In genomic region chr22:32309585-32310251, GRCh38 we compare ENCODE assay signal across 22 cellular contexts. TPM values are rescaled to one million over a fixed set of nuclear protein-coding genes. Genes with fewer than 3 reads are reported as not detected.
DNase-seq lines count a peak whose midpoint lies in the region; ATAC-seq and TF ChIP-seq lines count a peak whose summit lies in the region.
"Had no signal": no experiment of that assay in that cellular context is flagged by ENCODE, and none has a peak within 500 bp of the region (broad histone marks: within the 10 kb centered on the region; RNA-seq: fewer than 3 reads in every experiment).

No MANE protein-coding gene starts in this region.

- H3K36me3 ChIP-seq in testis (ENCODE audit: low read depth, missing control alignments): no peaks in the 10 kb centered on the region

- intact Hi-C loops in activated CD8-positive, alpha-beta T cell treated with anti-CD3 and anti-CD28 coated beads for 36 hours (cut with micrococcal nuclease): no loop called here
- intact Hi-C loops in testis (cut with DNase I; ENCODE audit: low total_unique reads): no loop called here
- intact Hi-C loops in activated T-helper 1 cell treated with anti-CD3 and anti-CD28 coated beads, Interleukin-12 subunit alpha, Interleukin-12 subunit beta, Interleukin-2, Interleukin-4 antibody, amounts not matched to agents 30 ng/mL and 10 ng/mL and 1 ng/mL, durations not matched to agents 14 hours and 24 hours and 36 hours (cut with micrococcal nuclease): no loop called here

- WGBS in testis, 2 donors: 58 to 61% methylated on average over 7 to 9 of the region's 9 CpGs

- POLR2A ChIA-PET in activated CD8-positive, alpha-beta T cell treated with anti-CD3 and anti-CD28 coated beads, Interleukin-2, amount 10 ng/mL, durations not matched to agents 7 days and 5 days (lab: Charles Lee): no interaction called here
- POLR2A ChIA-PET in activated CD8-positive, alpha-beta T cell treated with anti-CD3 and anti-CD28 coated beads for 36 hours (lab: Charles Lee): no interaction called here

- no peaks in the 10 kb centered on the region for H3K9me3 Mint-ChIP-seq in activated CD8-positive, alpha-beta T cell treated with anti-CD3 and anti-CD28 coated beads, Interleukin-2, amount 10 ng/mL, durations not matched to agents 7 days and 5 days (ENCODE audit: insufficient read depth)
- no peaks in the 10 kb centered on the region for H3K9me3 Mint-ChIP-seq in activated CD8-positive, alpha-beta T cell treated with anti-CD3 and anti-CD28 coated beads for 36 hours
- H3K9me3 Mint-ChIP-seq in activated T-helper 1 cell treated with anti-CD3 and anti-CD28 coated beads, Interleukin-12 subunit alpha, Interleukin-12 subunit beta, Interleukin-2, Interleukin-4 antibody, amounts not matched to agents 30 ng/mL and 10 ng/mL and 1 ng/mL, durations not matched to agents 14 hours and 24 hours and 36 hours: no peaks in the 10 kb centered on the region
- H3K9me3 Mint-ChIP-seq: CD8-positive, alpha-beta memory T cell; H9 had no signal

- H3K4me3 ChIP-seq in testis: no peak overlapping the region

- H3K27me3 Mint-ChIP-seq in activated CD8-positive, alpha-beta T cell treated with anti-CD3 and anti-CD28 coated beads, Interleukin-2, amount 10 ng/mL, durations not matched to agents 7 days and 5 days (ENCODE audit: low read depth): peaks cover 14% of the 10 kb centered on the region
- peaks cover 20% of the 10 kb centered on the region for H3K27me3 Mint-ChIP-seq in activated CD8-positive, alpha-beta T cell treated with anti-CD3 and anti-CD28 coated beads for 36 hours
- peaks cover 7% of the 10 kb centered on the region for H3K27me3 Mint-ChIP-seq in activated T-helper 1 cell treated with anti-CD3 and anti-CD28 coated beads, Interleukin-12 subunit alpha, Interleukin-12 subunit beta, Interleukin-2, Interleukin-4 antibody, amounts not matched to agents 30 ng/mL and 10 ng/mL and 1 ng/mL, durations not matched to agents 14 hours and 24 hours and 36 hours (ENCODE audit: insufficient read depth)

- H3K36me3 Mint-ChIP-seq in activated CD8-positive, alpha-beta T cell treated with anti-CD3 and anti-CD28 coated beads, Interleukin-2, amount 10 ng/mL, durations not matched to agents 7 days and 5 days (ENCODE audit: low read depth): no peaks in the 10 kb centered on the region
- no peaks in the 10 kb centered on the region for H3K36me3 Mint-ChIP-seq in activated CD8-positive, alpha-beta T cell treated with anti-CD3 and anti-CD28 coated beads for 36 hours (ENCODE audit: low read depth)
- H3K36me3 Mint-ChIP-seq in activated T-helper 1 cell treated with anti-CD3 and anti-CD28 coated beads, Interleukin-12 subunit alpha, Interleukin-12 subunit beta, Interleukin-2, Interleukin-4 antibody, amounts not matched to agents 30 ng/mL and 10 ng/mL and 1 ng/mL, durations not matched to agents 14 hours and 24 hours and 36 hours (ENCODE audit: low read depth): no peaks in the 10 kb centered on the region
- H3K36me3 Mint-ChIP-seq: CD8-positive, alpha-beta memory T cell had no signal

- H3K4me1 Mint-ChIP-seq in activated CD8-positive, alpha-beta T cell treated with anti-CD3 and anti-CD28 coated beads, Interleukin-2, amount 10 ng/mL, durations not matched to agents 7 days and 5 days (ENCODE audit: low read depth): no peaks in the 10 kb centered on the region
- H3K4me1 Mint-ChIP-seq in activated CD8-positive, alpha-beta T cell treated with anti-CD3 and anti-CD28 coated beads for 36 hours (ENCODE audit: low read depth): no peaks in the 10 kb centered on the region
- no peaks in the 10 kb centered on the region for H3K4me1 Mint-ChIP-seq in activated T-helper 1 cell treated with anti-CD3 and anti-CD28 coated beads, Interleukin-12 subunit alpha, Interleukin-12 subunit beta, Interleukin-2, Interleukin-4 antibody, amounts not matched to agents 30 ng/mL and 10 ng/mL and 1 ng/mL, durations not matched to agents 14 hours and 24 hours and 36 hours (ENCODE audit: low read depth)
- H3K4me1 Mint-ChIP-seq: CD8-positive, alpha-beta memory T cell had no signal

- H3K27ac ChIP-seq in VCaP: no peak overlapping the region
- no peak overlapping the region for H3K27ac ChIP-seq in testis

- no peak for ATAC-seq in activated CD8-positive, alpha-beta T cell treated with anti-CD3 and anti-CD28 coated beads, Interleukin-2, amount 10 ng/mL, durations not matched to agents 7 days and 5 days
- ATAC-seq in activated CD8-positive, alpha-beta T cell treated with anti-CD3 and anti-CD28 coated beads for 36 hours: no peak
- ATAC-seq: PC-3 had no signal

- H3K27ac Mint-ChIP-seq in activated CD8-positive, alpha-beta T cell treated with anti-CD3 and anti-CD28 coated beads, Interleukin-2, amount 10 ng/mL, durations not matched to agents 7 days and 5 days: no peak overlapping the region
- no peak overlapping the region for H3K27ac Mint-ChIP-seq in activated CD8-positive, alpha-beta T cell treated with anti-CD3 and anti-CD28 coated beads for 36 hours
- H3K27ac Mint-ChIP-seq in activated T-helper 1 cell treated with anti-CD3 and anti-CD28 coated beads, Interleukin-12 subunit alpha, Interleukin-12 subunit beta, Interleukin-2, Interleukin-4 antibody, amounts not matched to agents 30 ng/mL and 10 ng/mL and 1 ng/mL, durations not matched to agents 14 hours and 24 hours and 36 hours: no peak overlapping the region
- H3K27ac Mint-ChIP-seq: CD8-positive, alpha-beta memory T cell had no signal

- H3K9me3 ChIP-seq in testis: no peaks in the 10 kb centered on the region

- CTCF ChIA-PET in activated CD8-positive, alpha-beta T cell treated with anti-CD3 and anti-CD28 coated beads, Interleukin-2, amount 10 ng/mL, durations not matched to agents 7 days and 5 days (lab: Charles Lee): no interaction called here
- CTCF ChIA-PET in activated CD8-positive, alpha-beta T cell treated with anti-CD3 and anti-CD28 coated beads for 36 hours (lab: Charles Lee): no interaction called here

- no peaks in the 10 kb centered on the region for H3K27me3 ChIP-seq in testis

- TF ChIP-seq POLR2A in testis (IDR thresholded peaks at IDR 0.05): no peak

- no peaks in the 10 kb centered on the region for H3K4me1 ChIP-seq in testis

- peak; percentile 8 for DNase-seq in activated CD8-positive, alpha-beta T cell treated with anti-CD3 and anti-CD28 coated beads, Interleukin-2, amount 10 ng/mL, durations not matched to agents 7 days and 5 days
- DNase-seq in activated CD8-positive, alpha-beta T cell treated with anti-CD3 and anti-CD28 coated beads for 36 hours: no peak
- peak; percentile 48 for DNase-seq in islet precursor cell
- peak; percentile 9 for DNase-seq in testis
- no peak for DNase-seq in stimulated activated CD4-positive, alpha-beta T cell treated with anti-CD3 and anti-CD28 coated beads, Interleukin-4, amount 100 ng/mL, for 4 hours
- no peak for DNase-seq in activated T-helper 1 cell treated with anti-CD3 and anti-CD28 coated beads, Interleukin-12 subunit alpha, Interleukin-12 subunit beta, Interleukin-2, Interleukin-4 antibody, amounts not matched to agents 30 ng/mL and 10 ng/mL and 1 ng/mL, durations not matched to agents 14 hours and 24 hours and 36 hours (ENCODE audit: low spot score)
- no peak for DNase-seq in HuH-7.5 (ENCODE audit: low spot score)
- DNase-seq: CD8-positive, alpha-beta memory T cell; DMS53; EL; H9; NCI-H187; NCI-H2107; NCI-H510A; NCI-H748 treated with DMSO at 0.1 percent for 48 hours; PC-3; RPMI8226; SIG-M5 had no signal

- no peak overlapping the region for H3K4me3 Mint-ChIP-seq in activated CD8-positive, alpha-beta T cell treated with anti-CD3 and anti-CD28 coated beads, Interleukin-2, amount 10 ng/mL, durations not matched to agents 7 days and 5 days
- no peak overlapping the region for H3K4me3 Mint-ChIP-seq in activated CD8-positive, alpha-beta T cell treated with anti-CD3 and anti-CD28 coated beads for 36 hours
- H3K4me3 Mint-ChIP-seq in activated T-helper 1 cell treated with anti-CD3 and anti-CD28 coated beads, Interleukin-12 subunit alpha, Interleukin-12 subunit beta, Interleukin-2, Interleukin-4 antibody, amounts not matched to agents 30 ng/mL and 10 ng/mL and 1 ng/mL, durations not matched to agents 14 hours and 24 hours and 36 hours: no peak overlapping the region
- H3K4me3 Mint-ChIP-seq: CD8-positive, alpha-beta memory T cell; H9 had no signal

- TF ChIP-seq CTCF in activated CD8-positive, alpha-beta T cell treated with anti-CD3 and anti-CD28 coated beads for 36 hours (IDR thresholded peaks at IDR 0.05): no peak
- peak; percentile 18 for TF ChIP-seq CTCF in VCaP (conservative IDR thresholded peaks at IDR 0.05)
- TF ChIP-seq CTCF in testis (IDR thresholded peaks at IDR 0.05): no peak

RNA-seq across cellular contexts. Expression of gene RFPL3, which starts 47.9 kb away (rescaled TPM):
- total RNA-seq in activated CD8-positive, alpha-beta T cell treated with anti-CD3 and anti-CD28 coated beads, Interleukin-2, amount 10 ng/mL, durations not matched to agents 7 days and 5 days: not detected
- not detected for total RNA-seq in activated CD8-positive, alpha-beta T cell treated with anti-CD3 and anti-CD28 coated beads for 36 hours
- total RNA-seq in testis: 1 to 10 TPM; 2.6 to 3.6 TPM
- polyA plus RNA-seq in testis (ENCODE audit: insufficient read depth, low read depth, low replicate concordance): 4.1 TPM
- total RNA-seq in activated T-helper 1 cell treated with anti-CD3 and anti-CD28 coated beads, Interleukin-12 subunit alpha, Interleukin-12 subunit beta, Interleukin-2, Interleukin-4 antibody, amounts not matched to agents 30 ng/mL and 10 ng/mL and 1 ng/mL, durations not matched to agents 14 hours and 24 hours and 36 hours: not detected in 2 replicates
- total RNA-seq: A172; CD8-positive, alpha-beta memory T cell; H9; LHCN-M2; PC-3 had no signal
- polyA plus RNA-seq: BJ; CD8-positive, alpha-beta memory T cell had no signal

RNA-seq across cellular contexts. Expression of gene SLC5A4, which starts 54.6 kb away (rescaled TPM):
- not detected for total RNA-seq in activated CD8-positive, alpha-beta T cell treated with anti-CD3 and anti-CD28 coated beads, Interleukin-2, amount 10 ng/mL, durations not matched to agents 7 days and 5 days
- not detected for total RNA-seq in activated CD8-positive, alpha-beta T cell treated with anti-CD3 and anti-CD28 coated beads for 36 hours
- total RNA-seq in testis: 1 to 10 TPM in 1 of 2 donors, under 1 TPM in 1; 0.93 to 1.0 TPM
- 1.1 TPM for polyA plus RNA-seq in testis (ENCODE audit: insufficient read depth, low read depth, low replicate concordance)
- not detected in 2 replicates for total RNA-seq in activated T-helper 1 cell treated with anti-CD3 and anti-CD28 coated beads, Interleukin-12 subunit alpha, Interleukin-12 subunit beta, Interleukin-2, Interleukin-4 antibody, amounts not matched to agents 30 ng/mL and 10 ng/mL and 1 ng/mL, durations not matched to agents 14 hours and 24 hours and 36 hours
- total RNA-seq: A172; CD8-positive, alpha-beta memory T cell; H9; LHCN-M2; PC-3 had no signal
- polyA plus RNA-seq: BJ; CD8-positive, alpha-beta memory T cell had no signal

Comparison
In these comparisons a context has a peak if more than half of its experiments do, and no peak if none do; other contexts are left out.
1. DNase-seq: peak in activated CD8-positive, alpha-beta T cell treated with anti-CD3 and anti-CD28 coated beads, Interleukin-2, amount 10 ng/mL, durations not matched to agents 7 days and 5 days (single experiment), islet precursor cell (single experiment) and testis (single experiment); none in activated CD8-positive, alpha-beta T cell treated with anti-CD3 and anti-CD28 coated beads for 36 hours (single experiment), stimulated activated CD4-positive, alpha-beta T cell treated with anti-CD3 and anti-CD28 coated beads, Interleukin-4, amount 100 ng/mL, for 4 hours (0 of 2), activated T-helper 1 cell treated with anti-CD3 and anti-CD28 coated beads, Interleukin-12 subunit alpha, Interleukin-12 subunit beta, Interleukin-2, Interleukin-4 antibody, amounts not matched to agents 30 ng/mL and 10 ng/mL and 1 ng/mL, durations not matched to agents 14 hours and 24 hours and 36 hours (single experiment) and HuH-7.5 (single experiment).